ENCODE assay signal across 8 cellular contexts in genomic region chr19:48720251-48720612, GRCh38. TPM values are rescaled to one million over a fixed set of nuclear protein-coding genes. Genes with fewer than 3 reads are reported as not detected.
DNase-seq lines count a peak whose midpoint lies in the region; ATAC-seq and TF ChIP-seq lines count a peak whose summit lies in the region.

No MANE protein-coding gene starts in this region.

- peaks cover 5% of the 10 kb centered on the region for H3K36me3 Mint-ChIP-seq in natural killer cell treated with Interleukin-12 subunit alpha and Interleukin-12 subunit beta and Interleukin-15 and Interleukin-18, amount 100 ng/mL, for 72 hours

- no peak overlapping the region for H3K27ac ChIP-seq in mammary epithelial cell (ENCODE audit: insufficient read depth, low read depth, low read length)

- H3K27me3 ChIP-seq in BJ (ENCODE audit: control insufficient read depth, insufficient read depth, low read length) = no peaks in the 10 kb centered on the region
- no peaks in the 10 kb centered on the region for H3K27me3 ChIP-seq in mammary epithelial cell (ENCODE audit: insufficient read depth, low read length)

- in situ Hi-C loops in mammary epithelial cell (cut with MboI; ENCODE audit: low sequenced_read_pairs in 2 of 2) = no loop called here

- peak overlapping the region; percentile 88 to 92 for H3K27ac Mint-ChIP-seq in natural killer cell treated with Interleukin-12 subunit alpha and Interleukin-12 subunit beta and Interleukin-15 and Interleukin-18, amount 100 ng/mL, for 72 hours

- H3K9me3 ChIP-seq in mammary epithelial cell (replicated peaks; ENCODE audit: insufficient read depth, low read length) = no peaks in the 10 kb centered on the region

- intact Hi-C loops in mammary epithelial cell (cut with micrococcal nuclease) = no loop called here

- H2AFZ ChIP-seq in mammary epithelial cell (ENCODE audit: low read depth, low read length) = peak overlapping the region; percentile 94

- H3K79me2 ChIP-seq in mammary epithelial cell (ENCODE audit: insufficient read depth, low read length) = no peaks in the 10 kb centered on the region

- no peak overlapping the region for H3K4me2 ChIP-seq in mammary epithelial cell (ENCODE audit: insufficient read depth, low read depth, low read length)

- dilution Hi-C loops in mammary epithelial cell (cut with HindIII; ENCODE audit: low sequenced_read_pairs) = loop anchor here (5.0 kb wide), 3 partner anchors 38 to 88 kb away; no protein-coding TSS in a partner anchor

- no peak overlapping the region for H3K9ac ChIP-seq in mammary epithelial cell (ENCODE audit: insufficient read depth, low read length)

- DNase-seq in BJ (ENCODE audit: low read depth) (no peak), mammary epithelial cell (no peak), UCSD-AML1 (lab: John Stamatoyannopoulos, UW; ENCODE audit: unreplicated experiment) (no peak), NCI-H526 treated with DMSO at 0.1 percent for 48 hours (lab: John Stamatoyannopoulos, UW) (no peak), germinal center (ENCODE audit: low spot score) (no peak), LoVo (ENCODE audit: low spot score) (no peak)
- no peak for DNase-seq in natural killer cell treated with Interleukin-12 subunit alpha and Interleukin-12 subunit beta and Interleukin-15 and Interleukin-18, amount 100 ng/mL, for 72 hours (ENCODE audit: low spot score)

- POLR2A ChIA-PET in BJ (lab: Charles Lee) = no interaction called here

- CTCF ChIA-PET in BJ (lab: Yijun Ruan, JAX) (interaction anchor here (1.4 to 1.9 kb wide), 3 partner anchors 46 to 75 kb away, joined by 3 to 4 read pairs (median 4); partner anchors contain the start of gene CA11), mammary epithelial cell (lab: Charles Lee; ENCODE audit: low non-redundant PET) (interaction anchor here (0.6 kb wide), 1 partner anchor 273 kb away, joined by 3 read pairs; the partner anchor contains the start of genes GYS1 and RUVBL2)

- H3K4me1 Mint-ChIP-seq in natural killer cell treated with Interleukin-12 subunit alpha and Interleukin-12 subunit beta and Interleukin-15 and Interleukin-18, amount 100 ng/mL, for 72 hours (ENCODE audit: low read depth in 2 of 2) = peaks cover 9 to 12% of the 10 kb centered on the region in 2 donors

- TF ChIP-seq CTCF in BJ (IDR thresholded peaks at IDR 0.05; ENCODE audit: insufficient read depth, low read depth, low read length) (no peak), mammary epithelial cell (conservative IDR thresholded peaks at IDR 0.05 in 1 of 2, IDR thresholded peaks at IDR 0.05 in 1 of 2; ENCODE audit: extremely low read depth in 1 of 2, insufficient read depth in 1 of 2, low read depth in 1 of 2, low read length in 2 of 2) (no peak)

- H3K4me3 ChIP-seq in BJ (ENCODE audit: low read depth, low read length) (0 out of 2 replicates have a peak overlapping the region, but pooled peaks have one; percentile 7), mammary epithelial cell (replicated peaks in 1 of 3; ENCODE audit: insufficient read depth in 1 of 3, low read depth in 2 of 3, low read length in 3 of 3) (peak overlapping the region in 2 of 3 experiments; percentile 16 to 61)

- peaks cover 3% of the 10 kb centered on the region for H3K9me3 Mint-ChIP-seq in natural killer cell treated with Interleukin-12 subunit alpha and Interleukin-12 subunit beta and Interleukin-15 and Interleukin-18, amount 100 ng/mL, for 72 hours

- no peaks in the 10 kb centered on the region for H3K27me3 Mint-ChIP-seq in natural killer cell treated with Interleukin-12 subunit alpha and Interleukin-12 subunit beta and Interleukin-15 and Interleukin-18, amount 100 ng/mL, for 72 hours

- no TSS peak for BruUV-seq in mammary epithelial cell (replicated peaks; lab: Mats Ljungman, UMichigan)

- ATAC-seq in HG03460 (IDR thresholded peaks at IDR 0.05; ENCODE audit: unreplicated experiment) = peak; percentile 4
- peak in 1 of 2 donors; percentile 1 for ATAC-seq in natural killer cell treated with Interleukin-12 subunit alpha and Interleukin-12 subunit beta and Interleukin-15 and Interleukin-18, amount 100 ng/mL, for 72 hours

- WGBS in mammary epithelial cell (ENCODE audit: low coverage, missing lambda C conversion rate) = 0% methylated on average over 5 of the region's 12 CpGs

- peak overlapping the region; percentile 90 for H3K4me3 Mint-ChIP-seq in natural killer cell treated with Interleukin-12 subunit alpha and Interleukin-12 subunit beta and Interleukin-15 and Interleukin-18, amount 100 ng/mL, for 72 hours

- peaks cover 16% of the 10 kb centered on the region for H3K4me1 ChIP-seq in mammary epithelial cell (ENCODE audit: insufficient read depth, low read length)

- H4K20me1 ChIP-seq in mammary epithelial cell (ENCODE audit: insufficient read depth, low read length) = no peaks in the 10 kb centered on the region

- H3K36me3 ChIP-seq in BJ (ENCODE audit: control insufficient read depth, insufficient read depth, low read length) = no peaks in the 10 kb centered on the region
- no peaks in the 10 kb centered on the region for H3K36me3 ChIP-seq in mammary epithelial cell (ENCODE audit: insufficient read depth, low read length)

RNA-seq across cellular contexts. Expression of gene MAMSTR, which starts 0.7 kb away (rescaled TPM):
- 0.86 and 1.5 TPM in 2 replicates for polyA plus RNA-seq in BJ (2011; rRNA removed)
- 1.1 and 1.6 TPM in 2 replicates for polyA minus RNA-seq in BJ (2011; rRNA and poly(A)+ RNA removed)
- total RNA-seq in mammary epithelial cell = 1 to 10 TPM in 1 of 2 donors, under 1 TPM in 1; 0.50 to 1.2 TPM
- 0.32 TPM for polyA plus RNA-seq in mammary epithelial cell
- polyA minus RNA-seq in mammary epithelial cell = not detected
- 1 to 10 TPM; 1.0 to 1.2 TPM for total RNA-seq in natural killer cell treated with Interleukin-12 subunit alpha and Interleukin-12 subunit beta and Interleukin-15 and Interleukin-18, amount 100 ng/mL, for 72 hours

RNA-seq across cellular contexts. Expression of gene RASIP1, which starts 20.2 kb away (rescaled TPM):
- polyA plus RNA-seq in BJ (2011; rRNA removed) (0.76 and 1.1 TPM in 2 replicates), mammary epithelial cell (5.0 TPM)
- polyA minus RNA-seq in BJ (2011; rRNA and poly(A)+ RNA removed) = 0.33 and 0.77 TPM in 2 replicates
- total RNA-seq in mammary epithelial cell = 1 to 10 TPM; 2.8 to 3.0 TPM
- 0.57 TPM for polyA minus RNA-seq in mammary epithelial cell
- total RNA-seq in natural killer cell treated with Interleukin-12 subunit alpha and Interleukin-12 subunit beta and Interleukin-15 and Interleukin-18, amount 100 ng/mL, for 72 hours = under 1 TPM; 0.12 to 0.95 TPM

RNA-seq across cellular contexts. Expression of gene FUT2, which starts 24.5 kb away (rescaled TPM):
- polyA plus RNA-seq in BJ (2011; rRNA removed) = not detected in 2 replicates
- polyA minus RNA-seq in BJ (2011; rRNA and poly(A)+ RNA removed) = not detected in 2 replicates
- under 1 TPM in 1 of 2 donors, not detected in 1; 0.33 TPM for total RNA-seq in mammary epithelial cell
- polyA plus RNA-seq in mammary epithelial cell = 0.06 TPM
- not detected for polyA minus RNA-seq in mammary epithelial cell
- total RNA-seq in natural killer cell treated with Interleukin-12 subunit alpha and Interleukin-12 subunit beta and Interleukin-15 and Interleukin-18, amount 100 ng/mL, for 72 hours = not detected

RNA-seq across cellular contexts. Expression of gene IZUMO1, which starts 26.5 kb away (rescaled TPM):
- polyA plus RNA-seq in BJ (2011; rRNA removed) (not detected in 2 replicates), mammary epithelial cell (0.12 TPM)
- polyA minus RNA-seq in BJ (2011; rRNA and poly(A)+ RNA removed) = not detected in 2 replicates
- 1 to 10 TPM in 1 of 2 donors, under 1 TPM in 1; 0.50 to 7.8 TPM for total RNA-seq in mammary epithelial cell
- polyA minus RNA-seq in mammary epithelial cell = not detected
- total RNA-seq in natural killer cell treated with Interleukin-12 subunit alpha and Interleukin-12 subunit beta and Interleukin-15 and Interleukin-18, amount 100 ng/mL, for 72 hours = not detected

RNA-seq across cellular contexts. Expression of gene FUT1, which starts 32.2 kb away (rescaled TPM):
- polyA plus RNA-seq in BJ (2011; rRNA removed) (0.32 and 0.37 TPM in 2 replicates), mammary epithelial cell (6.4 TPM)
- polyA minus RNA-seq in BJ (2011; rRNA and poly(A)+ RNA removed) = 0.43 and 0.46 TPM in 2 replicates
- 10 to 100 TPM; 13.9 to 15.2 TPM for total RNA-seq in mammary epithelial cell
- polyA minus RNA-seq in mammary epithelial cell = 9.0 TPM
- total RNA-seq in natural killer cell treated with Interleukin-12 subunit alpha and Interleukin-12 subunit beta and Interleukin-15 and Interleukin-18, amount 100 ng/mL, for 72 hours = under 1 TPM in 1 of 2 donors, not detected in 1; 0.21 TPM
